Comparison of ENCODE assay signal across 8 cellular contexts in genomic region chr9:90815183-90815943, GRCh38. TPM values are rescaled to one million over a fixed set of nuclear protein-coding genes. Genes with fewer than 3 reads are reported as not detected.
DNase-seq lines count a peak whose midpoint lies in the region; ATAC-seq, FAIRE-seq and TF ChIP-seq lines count a peak whose summit lies in the region.

No MANE protein-coding gene starts in this region.

- ATAC-seq in HG02870 (IDR thresholded peaks at IDR 0.05; ENCODE audit: unreplicated experiment) (peak; percentile 39), T-helper 17 cell (peak; percentile 54), natural killer cell (peak; percentile 76 to 83 (median 80)), HG03025 (IDR thresholded peaks at IDR 0.05; ENCODE audit: low FRiP score, unreplicated experiment) (no peak), omental fat pad (ENCODE audit: low FRiP score) (no peak)

- TF ChIP-seq CTCF in natural killer cell (IDR thresholded peaks at IDR 0.05), result no peak
- TF ChIP-seq CTCF in omental fat pad (IDR thresholded peaks at IDR 0.05), result no peak
- no peak for TF ChIP-seq CTCF in brain microvascular endothelial cell (IDR thresholded peaks at IDR 0.05; ENCODE audit: low read depth, low read length, missing control alignments)

- no peak for DNase-seq in GM12891 (ENCODE audit: insufficient read length, low spot score)
- DNase-seq in T-helper 17 cell, result no peak
- DNase-seq in natural killer cell, result peak; percentile 34
- no peak for DNase-seq in omental fat pad (ENCODE audit: low spot score)
- DNase-seq in brain microvascular endothelial cell, result no peak
- DNase-seq in ACHN, result no peak

- H3K4me3 ChIP-seq in brain microvascular endothelial cell (ENCODE audit: low read depth, low read length), result no peak overlapping the region

- no peak overlapping the region for H3K27ac ChIP-seq in brain microvascular endothelial cell

- H3K4me1 Mint-ChIP-seq in T-helper 17 cell (peaks cover 18% of the 10 kb centered on the region), natural killer cell (peaks cover 67 to 77% of the 10 kb centered on the region in 2 donors)

- intact Hi-C loops in natural killer cell (cut with micrococcal nuclease), result loop anchor here (1.0 kb wide), 1 partner anchor 14 kb away; the partner anchor contains the start of gene SYK

- H3K27ac Mint-ChIP-seq in T-helper 17 cell (peak overlapping the region; percentile 35), natural killer cell (peak overlapping the region; percentile 90 to 94)

- no peaks in the 10 kb centered on the region for H3K9me3 Mint-ChIP-seq in natural killer cell

- no peaks in the 10 kb centered on the region for H3K27me3 ChIP-seq in brain microvascular endothelial cell (replicated peaks)

- peak overlapping the region; percentile 28 for H3K4me3 Mint-ChIP-seq in T-helper 17 cell
- peak overlapping the region; percentile 83 for H3K4me3 Mint-ChIP-seq in natural killer cell

- in situ Hi-C loops in brain microvascular endothelial cell (cut with HindIII; ENCODE audit: low pct_ligation_motif_present, low sequenced_read_pairs), result no loop called here
- in situ Hi-C loops in ACHN (cut with HindIII; ENCODE audit: low pct_ligation_motif_present, low pct_unique_long_range_greater_than_20kb, low sequenced_read_pairs), result no loop called here

- H3K36me3 ChIP-seq in brain microvascular endothelial cell (replicated peaks), result no peaks in the 10 kb centered on the region

- H3K27me3 Mint-ChIP-seq in T-helper 17 cell (peaks cover 4% of the 10 kb centered on the region), natural killer cell (ENCODE audit: low read depth in 2 of 2) (no peaks in the 10 kb centered on the region)

- peaks cover 3% of the 10 kb centered on the region for H3K36me3 Mint-ChIP-seq in T-helper 17 cell (ENCODE audit: low read depth)
- H3K36me3 Mint-ChIP-seq in natural killer cell, result no peaks in the 10 kb centered on the region

- no peaks in the 10 kb centered on the region for H3K9me3 ChIP-seq in T-helper 17 cell (ENCODE audit: control insufficient read depth, low read length, poor library complexity, severe bottlenecking)

- no peak for TF ChIP-seq POLR2A in GM12891 (IDR thresholded peaks at IDR 0.05; ENCODE audit: low read depth, low read length)

- FAIRE-seq in GM12891 (lab: Jason Lieb, UNC), result peak; percentile 80

TF ChIP-seq in GM12891, 5 proteins besides CTCF, POLR2A, EP300 and RAD21:
- TF ChIP-seq POU2F2 (IDR thresholded peaks at IDR 0.05; ENCODE audit: low read depth, low read length) (no peak), PAX5 (IDR thresholded peaks at IDR 0.05; ENCODE audit: insufficient read depth, low read length, severe bottlenecking) (no peak), TAF1 (IDR thresholded peaks at IDR 0.05; ENCODE audit: low read depth, low read length) (no peak), SPI1 (IDR thresholded peaks at IDR 0.05; ENCODE audit: low read depth, low read length) (no peak), POLR2AphosphoS5 (IDR thresholded peaks at IDR 0.05; ENCODE audit: low read depth, low read length) (no peak)

RNA-seq across cellular contexts. Expression of gene SYK, which starts 13.7 kb away (rescaled TPM):
- 21.7 TPM for polyA plus RNA-seq in GM12891 (2012; ENCODE audit: low read depth, missing spikeins)
- total RNA-seq in T-helper 17 cell (1 to 10 TPM; 5.0 to 7.7 TPM), natural killer cell (100 to 1,000 TPM in 1 of 3 donors, 10 to 100 TPM in 2; 75.5 to 104 (median 78.0) TPM), omental fat pad (10 to 100 TPM; 12.4 to 36.1 (median 25.9) TPM)

Comparison
In these comparisons a context has a peak if more than half of its experiments do, and no peak if none do; other contexts are left out.
1. ATAC-seq: peak in HG02870 (single experiment), T-helper 17 cell (single experiment) and natural killer cell (3 of 3); none in HG03025 (single experiment) and omental fat pad (single experiment).